Comparison of ENCODE assay signal across 9 cellular contexts in genomic region chr20:35283441-35284266, GRCh38. TPM values are rescaled to one million over a fixed set of nuclear protein-coding genes. Genes with fewer than 3 reads are reported as not detected.
DNase-seq lines count a peak whose midpoint lies in the region; ATAC-seq and TF ChIP-seq lines count a peak whose summit lies in the region.
"Had no signal": no experiment of that assay in that cellular context is flagged by ENCODE, and none has a peak within 500 bp of the region (broad histone marks: within the 10 kb centered on the region; RNA-seq: fewer than 3 reads in every experiment).

No MANE protein-coding gene starts in this region.

- peaks cover 33% of the 10 kb centered on the region for H3K36me3 ChIP-seq in upper lobe of right lung

- no peak for DNase-seq in GM12865 (ENCODE audit: low read depth)
- DNase-seq in Jurkat, Clone E6-1 (ENCODE audit: low read depth, low spot score) = no peak
- no peak for DNase-seq in astrocyte of the cerebellum (ENCODE audit: low read depth)
- DNase-seq in lower leg skin (ENCODE audit: low spot score in 2 of 2) = no peak
- no peak for DNase-seq in upper lobe of right lung
- no peak for DNase-seq in HPDE6-E6E7 (ENCODE audit: extremely low spot score)
- DNase-seq in activated gamma-delta T cell treated with Interleukin-2 at 50 U/mL for 16 hours = no peak
- DNase-seq in epidermal melanocyte (ENCODE audit: insufficient read length, low spot score) = no peak

- ATAC-seq in upper lobe of right lung = no peak

- peaks cover 10% of the 10 kb centered on the region for H3K4me1 ChIP-seq in upper lobe of right lung

- H3K9me3 ChIP-seq in upper lobe of right lung = no peaks in the 10 kb centered on the region

- 15 to 21% methylated on average over 18 to 24 of the region's 24 CpGs for WGBS in lower leg skin, 2 donors

- H3K4me3 ChIP-seq in GM12865 (ENCODE audit: low read depth, low read length) (peak overlapping the region; percentile 93), astrocyte of the cerebellum (ENCODE audit: low read depth, low read length) (peak overlapping the region; percentile 85), lower leg skin (ENCODE audit: low read depth, poor library complexity, severe bottlenecking) (peak overlapping the region; percentile 83), upper lobe of right lung (peak overlapping the region; percentile 85)
- peak overlapping the region; percentile 85 for H3K4me3 ChIP-seq in Jurkat, Clone E6-1 (ENCODE audit: low read length)

- in situ Hi-C loops in astrocyte of the cerebellum (cut with HindIII; ENCODE audit: low sequenced_read_pairs) = no loop called here

- intact Hi-C loops in lower leg skin (cut with DNase I; ENCODE audit: low total_unique reads) (no loop called here), upper lobe of right lung (cut with DNase I) (no loop called here)

- no peak for TF ChIP-seq POLR2A in lower leg skin (IDR thresholded peaks at IDR 0.05)

- peak overlapping the region; percentile 81 for H3K27ac ChIP-seq in upper lobe of right lung

- TF ChIP-seq CTCF in GM12865 (IDR thresholded peaks at IDR 0.05; ENCODE audit: insufficient read depth, low read depth, low read length, missing control alignments) (no peak), astrocyte of the cerebellum (IDR thresholded peaks at IDR 0.05; ENCODE audit: low read depth, low read length, missing control alignments) (no peak), lower leg skin (IDR thresholded peaks at IDR 0.05) (no peak), upper lobe of right lung (IDR thresholded peaks at IDR 0.05) (no peak)

- H3K27me3 ChIP-seq in upper lobe of right lung = no peaks in the 10 kb centered on the region

RNA-seq across cellular contexts. Expression of gene EIF6, which starts 0.9 kb away (rescaled TPM):
- 177 TPM for polyA plus RNA-seq in Jurkat, Clone E6-1 (2012; ENCODE audit: insufficient read depth, insufficient read length)
- 100 to 1,000 TPM; 148 to 240 (median 177) TPM for total RNA-seq in lower leg skin
- total RNA-seq in upper lobe of right lung = 78.8 TPM

RNA-seq across cellular contexts. Expression of gene MMP24OS, which starts 5.7 kb away (rescaled TPM):
- 32.9 TPM for polyA plus RNA-seq in Jurkat, Clone E6-1 (2012; ENCODE audit: insufficient read depth, insufficient read length)
- 10 to 100 TPM; 22.7 to 47.6 (median 25.4) TPM for total RNA-seq in lower leg skin
- 85.2 TPM for total RNA-seq in upper lobe of right lung

RNA-seq across cellular contexts. Expression of gene FAM83C, which starts 8.6 kb away (rescaled TPM):
- not detected for polyA plus RNA-seq in Jurkat, Clone E6-1 (2012; ENCODE audit: insufficient read depth, insufficient read length)
- 10 to 100 TPM; 54.4 to 85.7 (median 68.6) TPM for total RNA-seq in lower leg skin
- not detected for total RNA-seq in upper lobe of right lung
- total RNA-seq: T-helper 1 cell treated with Interleukin-12 subunit alpha and Interleukin-12 subunit beta and Interleukin-4 antibody, amounts not matched to agents 30 ng/mL and 1 ng/mL, for 36 hours had no signal

RNA-seq across cellular contexts. Expression of gene MMP24, which starts 57.2 kb away (rescaled TPM):
- not detected for polyA plus RNA-seq in Jurkat, Clone E6-1 (2012; ENCODE audit: insufficient read depth, insufficient read length)
- under 1 TPM in 3 of 4 donors, not detected in 1; 0.11 to 0.71 (median 0.27) TPM for total RNA-seq in lower leg skin
- total RNA-seq in upper lobe of right lung = 13.0 TPM

Comparison
In these comparisons a context has a peak if more than half of its experiments do, and no peak if none do; other contexts are left out.
1. RNA of gene FAM83C, which starts 8.6 kb away (total RNA-seq): 54.4 to 85.7 TPM in lower leg skin; not detected in upper lobe of right lung (single experiment); every median in the first group is over 10 times any median in the second.
2. Peak in every context shown above with its lines, with median percentiles within 50 percentile points of each other: H3K4me3 ChIP-seq.